ENCODE assay signal across 8 cellular contexts in the genomic region with DNA sequence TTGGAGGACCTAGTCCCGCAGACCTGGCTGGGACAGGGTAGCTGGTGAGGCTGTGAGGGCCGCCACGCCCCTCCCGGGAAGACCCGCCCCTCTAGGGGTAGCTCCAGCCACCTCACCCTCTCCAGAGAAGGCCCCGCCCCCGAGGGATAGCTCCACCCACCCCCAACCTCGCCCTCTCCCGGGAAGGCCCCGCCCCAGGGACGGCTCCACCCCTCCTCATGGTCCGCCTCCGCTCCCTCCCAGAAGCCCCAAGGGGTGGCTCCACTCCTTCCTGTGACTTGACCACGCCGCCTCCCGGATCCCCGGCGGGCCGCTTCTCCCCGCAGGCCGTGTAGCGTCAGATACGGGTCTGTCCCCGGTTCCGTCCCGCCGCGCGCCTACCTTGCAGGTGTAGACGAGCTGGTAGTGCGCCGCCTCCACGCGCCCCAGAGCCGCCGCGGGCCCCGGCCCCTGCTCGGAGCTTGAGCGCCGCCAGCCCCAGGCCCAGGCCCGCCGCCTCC. TPM values are rescaled to one million over a fixed set of nuclear protein-coding genes. Genes with fewer than 3 reads are reported as not detected.
DNase-seq lines count a peak whose midpoint lies in the region; ATAC-seq and TF ChIP-seq lines count a peak whose summit lies in the region.

No MANE protein-coding gene starts in this region.

- peak overlapping the region; percentile 84 for H3K4me3 Mint-ChIP-seq in activated CD4-positive, alpha-beta T cell treated with anti-CD3 and anti-CD28 coated beads, Interleukin-2, amount 10 ng/mL, durations not matched to agents 7 days and 5 days

- no peaks in the 10 kb centered on the region for H3K36me3 Mint-ChIP-seq in activated CD4-positive, alpha-beta T cell treated with anti-CD3 and anti-CD28 coated beads, Interleukin-2, amount 10 ng/mL, durations not matched to agents 7 days and 5 days (ENCODE audit: low read depth)

- H3K27ac ChIP-seq in coronary artery = peak overlapping the region; percentile 54 to 99
- peak overlapping the region; percentile 86 to 95 for H3K27ac ChIP-seq in left lung

- ATAC-seq in HG03432 (IDR thresholded peaks at IDR 0.05; ENCODE audit: unreplicated experiment) = peak; percentile 79
- ATAC-seq in left lung = peak; percentile 95

- CTCF ChIA-PET in BJ (lab: Yijun Ruan, JAX) = interaction anchor here (0.6 to 6.3 kb wide), 22 partner anchors 9 to 396 kb away, joined by 3 to 68 read pairs (median 5); a partner anchor contains a TSS
- CTCF ChIA-PET in activated CD4-positive, alpha-beta T cell treated with anti-CD3 and anti-CD28 coated beads, Interleukin-2, amount 10 ng/mL, durations not matched to agents 7 days and 5 days (lab: Charles Lee) = interaction anchor here (0.6 to 5.2 kb wide), 20 partner anchors 9 to 487 kb away, joined by 3 to 106 read pairs (median 4); a partner anchor contains a TSS

- peak overlapping the region; percentile 92 for H3K27ac Mint-ChIP-seq in activated CD4-positive, alpha-beta T cell treated with anti-CD3 and anti-CD28 coated beads, Interleukin-2, amount 10 ng/mL, durations not matched to agents 7 days and 5 days

- H3K27me3 ChIP-seq in BJ (ENCODE audit: control insufficient read depth, insufficient read depth, low read length) = no peaks in the 10 kb centered on the region
- H3K27me3 ChIP-seq in left lung = peaks cover 0 to 6% of the 10 kb centered on the region in 2 donors

- H3K9me3 Mint-ChIP-seq in activated CD4-positive, alpha-beta T cell treated with anti-CD3 and anti-CD28 coated beads, Interleukin-2, amount 10 ng/mL, durations not matched to agents 7 days and 5 days = no peaks in the 10 kb centered on the region

- TF ChIP-seq CTCF in BJ (IDR thresholded peaks at IDR 0.05; ENCODE audit: insufficient read depth, low read depth, low read length) (0 out of 2 replicates have a peak, but pooled peaks have one; percentile 5), coronary artery (IDR thresholded peaks at IDR 0.05) (no peak), left lung (IDR thresholded peaks at IDR 0.05) (no peak)

- intact Hi-C loops in left lung (cut with DNase I) = no loop called here

- H3K9me3 ChIP-seq in left lung = no peaks in the 10 kb centered on the region

- peak overlapping the region; percentile 78 for H3K4me3 ChIP-seq in BJ (ENCODE audit: low read depth, low read length)
- peak overlapping the region; percentile 92 for H3K4me3 ChIP-seq in coronary artery
- peak overlapping the region; percentile 62 to 72 for H3K4me3 ChIP-seq in left lung

- H3K36me3 ChIP-seq in BJ (ENCODE audit: control insufficient read depth, insufficient read depth, low read length) (peaks cover 6% of the 10 kb centered on the region), left lung (peaks cover 0 to 13% of the 10 kb centered on the region in 2 donors)

- DNase-seq in BJ (ENCODE audit: low read depth) = peak; percentile 57
- DNase-seq in GM19238 (ENCODE audit: insufficient read length, low spot score) = peak; percentile 100
- peak; percentile 95 for DNase-seq in NCI-H460 (ENCODE audit: extremely low read depth, low read depth)
- DNase-seq in activated CD4-positive, alpha-beta T cell treated with anti-CD3 and anti-CD28 coated beads, Interleukin-2, amount 10 ng/mL, durations not matched to agents 7 days and 5 days = peak; percentile 94
- peak; percentile 98 for DNase-seq in coronary artery (ENCODE audit: low spot score)
- peak; percentile 98 to 99 for DNase-seq in left lung
- DNase-seq in stimulated activated CD4-positive, alpha-beta T cell treated with anti-CD3 and anti-CD28 coated beads, Interleukin-2, amount 100 ng/mL, for 48 hours = peak; percentile 94 to 97

- POLR2A ChIA-PET in BJ (lab: Charles Lee) = interaction anchor here (0.8 to 1.0 kb wide), 2 partner anchors 18 to 34 kb away, joined by 3 read pairs; no protein-coding TSS in a partner anchor
- POLR2A ChIA-PET in activated CD4-positive, alpha-beta T cell treated with anti-CD3 and anti-CD28 coated beads, Interleukin-2, amount 10 ng/mL, durations not matched to agents 7 days and 5 days (lab: Charles Lee) = interaction anchor here (0.7 kb wide), 1 partner anchor 401 kb away, joined by 3 read pairs; a partner anchor contains a TSS

- H3K4me1 ChIP-seq in left lung = peaks cover 11 to 45% of the 10 kb centered on the region in 2 donors

- H3K4me1 Mint-ChIP-seq in activated CD4-positive, alpha-beta T cell treated with anti-CD3 and anti-CD28 coated beads, Interleukin-2, amount 10 ng/mL, durations not matched to agents 7 days and 5 days = peaks cover 4% of the 10 kb centered on the region

- H3K27me3 Mint-ChIP-seq in activated CD4-positive, alpha-beta T cell treated with anti-CD3 and anti-CD28 coated beads, Interleukin-2, amount 10 ng/mL, durations not matched to agents 7 days and 5 days = no peaks in the 10 kb centered on the region

RNA-seq across cellular contexts. Expression of a gene that starts 0.4 kb away (rescaled TPM):
- polyA plus RNA-seq in BJ (2011; rRNA removed) = 7.2 and 8.5 TPM in 2 replicates
- polyA minus RNA-seq in BJ (2011; rRNA and poly(A)+ RNA removed) = 1.2 and 2.3 TPM in 2 replicates
- 15.0 and 20.4 TPM in 2 replicates for total RNA-seq in NCI-H460 (2014; rRNA removed; shearing (Covaris generic))
- 9.7 and 38.9 TPM in 2 replicates for polyA plus RNA-seq in NCI-H460 (2014; cell fraction: nucleus; rRNA removed)
- total RNA-seq in activated CD4-positive, alpha-beta T cell treated with anti-CD3 and anti-CD28 coated beads, Interleukin-2, amount 10 ng/mL, durations not matched to agents 7 days and 5 days = 10 to 100 TPM; 13.1 to 14.6 TPM
- total RNA-seq in left lung = 10 to 100 TPM; 12.0 to 17.5 TPM

RNA-seq across cellular contexts. Expression of a gene that starts 10.3 kb away (rescaled TPM):
- 12.9 and 21.3 TPM in 2 replicates for polyA plus RNA-seq in BJ (2011; rRNA removed)
- 12.0 and 14.5 TPM in 2 replicates for polyA minus RNA-seq in BJ (2011; rRNA and poly(A)+ RNA removed)
- 0.22 and 0.32 TPM in 2 replicates for total RNA-seq in NCI-H460 (2014; rRNA removed; shearing (Covaris generic))
- 2.6 and 2.8 TPM in 2 replicates for polyA plus RNA-seq in NCI-H460 (2014; cell fraction: nucleus; rRNA removed)
- under 1 TPM; 0.44 to 0.69 TPM for total RNA-seq in activated CD4-positive, alpha-beta T cell treated with anti-CD3 and anti-CD28 coated beads, Interleukin-2, amount 10 ng/mL, durations not matched to agents 7 days and 5 days
- 10 to 100 TPM in 1 of 2 donors, 1 to 10 TPM in 1; 6.6 to 11.1 TPM for total RNA-seq in left lung

RNA-seq across cellular contexts. Expression of a gene that starts 35.8 kb away (rescaled TPM):
- 19.2 and 33.1 TPM in 2 replicates for polyA plus RNA-seq in BJ (2011; rRNA removed)
- 19.1 and 25.6 TPM in 2 replicates for polyA minus RNA-seq in BJ (2011; rRNA and poly(A)+ RNA removed)
- total RNA-seq in NCI-H460 (2014; rRNA removed; shearing (Covaris generic)) = 17.3 and 19.8 TPM in 2 replicates
- 48.0 and 56.0 TPM in 2 replicates for polyA plus RNA-seq in NCI-H460 (2014; cell fraction: nucleus; rRNA removed)
- 1 to 10 TPM; 2.7 to 2.9 TPM for total RNA-seq in activated CD4-positive, alpha-beta T cell treated with anti-CD3 and anti-CD28 coated beads, Interleukin-2, amount 10 ng/mL, durations not matched to agents 7 days and 5 days
- total RNA-seq in left lung = 10 to 100 TPM; 21.7 to 22.4 TPM

RNA-seq across cellular contexts. Expression of a gene that starts 36.8 kb away (rescaled TPM):
- 1.6 and 1.7 TPM in 2 replicates for polyA plus RNA-seq in BJ (2011; rRNA removed)
- polyA minus RNA-seq in BJ (2011; rRNA and poly(A)+ RNA removed) = 2.1 and 2.7 TPM in 2 replicates
- 6.5 and 8.2 TPM in 2 replicates for total RNA-seq in NCI-H460 (2014; rRNA removed; shearing (Covaris generic))
- polyA plus RNA-seq in NCI-H460 (2014; cell fraction: nucleus; rRNA removed) = 40.4 and 55.8 TPM in 2 replicates
- total RNA-seq in activated CD4-positive, alpha-beta T cell treated with anti-CD3 and anti-CD28 coated beads, Interleukin-2, amount 10 ng/mL, durations not matched to agents 7 days and 5 days = 10 to 100 TPM in 1 of 2 experiments, 1 to 10 TPM in 1; 9.4 to 10.8 TPM
- 1 to 10 TPM; 5.8 to 7.6 TPM for total RNA-seq in left lung

RNA-seq across cellular contexts. Expression of a gene that starts 47.3 kb away (rescaled TPM):
- 25.1 and 28.0 TPM in 2 replicates for polyA plus RNA-seq in BJ (2011; rRNA removed)
- 12.8 and 13.8 TPM in 2 replicates for polyA minus RNA-seq in BJ (2011; rRNA and poly(A)+ RNA removed)
- 107 and 110 TPM in 2 replicates for total RNA-seq in NCI-H460 (2014; rRNA removed; shearing (Covaris generic))
- polyA plus RNA-seq in NCI-H460 (2014; cell fraction: nucleus; rRNA removed) = 244 and 280 TPM in 2 replicates
- total RNA-seq in activated CD4-positive, alpha-beta T cell treated with anti-CD3 and anti-CD28 coated beads, Interleukin-2, amount 10 ng/mL, durations not matched to agents 7 days and 5 days = 10 to 100 TPM; 59.2 to 62.3 TPM
- total RNA-seq in left lung = 10 to 100 TPM; 37.8 to 62.5 TPM

Comparison
In these comparisons a context has a peak if more than half of its experiments do, and no peak if none do; other contexts are left out.
1. Peak in every context shown above with its lines: DNase-seq, ATAC-seq, H3K4me3 ChIP-seq and H3K27ac ChIP-seq.